8 cellular contexts compared by ENCODE assay signal in the genomic region with DNA sequence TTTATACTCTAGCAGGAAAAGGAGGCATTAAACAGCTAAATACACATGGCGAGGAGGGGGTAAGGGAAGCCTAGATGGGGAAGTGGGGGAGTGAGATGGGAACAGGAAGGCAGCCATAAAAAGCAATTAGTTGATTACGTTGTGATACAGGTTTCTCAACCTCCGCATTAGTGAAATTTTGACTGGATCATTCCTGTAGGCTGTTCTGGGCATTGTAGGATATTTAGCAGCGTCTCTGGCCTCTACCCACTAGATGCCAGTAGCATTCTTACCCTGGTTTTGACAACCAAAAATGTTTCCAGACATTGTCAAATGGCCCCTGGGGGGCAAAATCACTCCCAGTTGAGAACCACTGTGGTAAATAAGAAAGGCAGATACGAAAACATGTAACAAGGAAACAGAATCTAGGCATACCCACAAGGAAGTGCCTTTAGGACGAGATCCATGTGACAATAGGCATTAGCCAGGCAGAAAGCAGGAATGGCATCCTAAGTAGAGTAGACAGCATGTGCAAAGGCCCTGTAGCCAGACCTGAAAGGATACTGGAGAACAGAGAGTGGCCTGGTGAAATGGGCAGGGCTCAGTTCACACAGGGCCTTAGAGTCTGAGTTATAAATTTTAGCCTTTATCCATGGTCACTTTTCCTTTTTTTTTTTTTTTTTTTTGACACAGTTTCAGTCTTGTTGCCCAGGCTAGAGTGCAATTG. TPM values are rescaled to one million over a fixed set of nuclear protein-coding genes. Genes with fewer than 3 reads are reported as not detected.
A peak's percentile ranks its signal among the peaks of the same experiment; 100 is the strongest.
DNase-seq lines count a peak whose midpoint lies in the region; ATAC-seq and TF ChIP-seq lines count a peak whose summit lies in the region.

No MANE protein-coding gene starts in this region.

- ATAC-seq in PC-3 (no peak; the same call in 1 of the 2 replicates), GM19023 (IDR thresholded peaks at IDR 0.05; ENCODE audit: unreplicated experiment) (no peak)

- no TSS peak for BruUV-seq in PC-3 (replicated peaks; lab: Mats Ljungman, UMichigan)

- intact Hi-C loops in PC-3 (cut with micrococcal nuclease) = loop anchor here (5.0 kb wide), 1 partner anchor 93 kb away; no protein-coding TSS in a partner anchor

- H3K4me1 ChIP-seq in HEK293 (ENCODE audit: control insufficient read depth, insufficient read depth, low read length) (no peaks in the 10 kb centered on the region), PC-3 (ENCODE audit: insufficient read depth, low read length) (peaks cover 11% of the 10 kb centered on the region), skeletal muscle satellite cell (ENCODE audit: control insufficient read depth, insufficient read depth, low read length) (peaks cover 13% of the 10 kb centered on the region)

- no peaks in the 10 kb centered on the region for H3K79me2 ChIP-seq in PC-3 (ENCODE audit: low read length)

- H3K4me3 ChIP-seq in HEK293 (ENCODE audit: low read depth, low read length) (no peak overlapping the region), PC-3 (ENCODE audit: low read length) (peak overlapping the region; percentile 68), skeletal muscle satellite cell (ENCODE audit: low read length) (peak overlapping the region; percentile 68)

- CTCF ChIA-PET in HEK293 (lab: Yijun Ruan, JAX) (interaction anchor here (0.6 to 1.3 kb wide), 3 partner anchors 20 to 95 kb away, joined by 3 to 5 read pairs (median 4); no protein-coding TSS in a partner anchor), PC-3 (lab: Charles Lee) (interaction anchor here (0.9 kb wide), 1 partner anchor 104 kb away, joined by 4 read pairs; no protein-coding TSS in a partner anchor)

- H3F3A ChIP-seq in PC-3 (ENCODE audit: low read length, unreplicated experiment) = no peaks in the 10 kb centered on the region

- no peaks in the 10 kb centered on the region for H3K9me2 ChIP-seq in PC-3 (replicated peaks; ENCODE audit: low read length)

- H3K36me3 ChIP-seq in HEK293 (ENCODE audit: control insufficient read depth in 2 of 2, insufficient read depth in 1 of 2, low read length in 2 of 2) (no peaks in the 10 kb centered on the region), PC-3 (ENCODE audit: low read depth, low read length) (no peaks in the 10 kb centered on the region), skeletal muscle satellite cell (ENCODE audit: insufficient read depth, low read length) (no peaks in the 10 kb centered on the region)

- POLR2A ChIA-PET in HEK293 (lab: Yijun Ruan, JAX) (no interaction called here), PC-3 (lab: Charles Lee; ENCODE audit: unreplicated experiment) (interaction anchor here (0.6 to 0.7 kb wide), 2 partner anchors 27 to 1525 kb away, joined by 3 to 4 read pairs; no protein-coding TSS in a partner anchor)

- DNase-seq in PC-3 (no peak), epithelial cell of prostate (ENCODE audit: low read depth, low spot score) (no peak), ACHN (no peak), NCI-H2081 treated with DMSO at 0.1 percent for 48 hours (lab: John Stamatoyannopoulos, UW) (no peak), T1000 (lab: John Stamatoyannopoulos, UW) (no peak)

- H2AFZ ChIP-seq in PC-3 (ENCODE audit: low read length) = peak overlapping the region; percentile 86

- H3K9ac ChIP-seq in PC-3 (ENCODE audit: low read length) (peak overlapping the region; percentile 46), skeletal muscle satellite cell (ENCODE audit: low read depth, low read length) (peak overlapping the region; percentile 75)

- H3K27me3 ChIP-seq in PC-3 (ENCODE audit: low read length) (no peaks in the 10 kb centered on the region), skeletal muscle satellite cell (ENCODE audit: control insufficient read depth, insufficient read depth, low read length) (no peaks in the 10 kb centered on the region)

- H3K27ac ChIP-seq in HEK293 (ENCODE audit: extremely low read depth, low read depth, low read length) (no peak overlapping the region), PC-3 (ENCODE audit: low read length) (peak overlapping the region; percentile 44), epithelial cell of prostate (peak overlapping the region; percentile 50)

- no peaks in the 10 kb centered on the region for H4K20me1 ChIP-seq in PC-3 (ENCODE audit: low read length)

- in situ Hi-C loops in ACHN (cut with HindIII; ENCODE audit: low pct_ligation_motif_present, low pct_unique_long_range_greater_than_20kb, low sequenced_read_pairs) = no loop called here

- peak overlapping the region; percentile 83 for H3K4me2 ChIP-seq in PC-3 (ENCODE audit: low read length)
- H3K4me2 ChIP-seq in skeletal muscle satellite cell (ENCODE audit: low read length) = peak overlapping the region; percentile 83

- TF ChIP-seq CTCF in HEK293 (tag by site-specific recombination; IDR thresholded peaks at IDR 0.05) = no peak
- TF ChIP-seq CTCF in PC-3 (conservative IDR thresholded peaks at IDR 0.05; ENCODE audit: low read depth, low read length) = peak; percentile 34

- H3K9me3 ChIP-seq in HEK293 (ENCODE audit: control insufficient read depth, insufficient read depth, low read depth, low read length) (no peaks in the 10 kb centered on the region), PC-3 (ENCODE audit: low read length) (no peaks in the 10 kb centered on the region), skeletal muscle satellite cell (replicated peaks; ENCODE audit: low read length) (no peaks in the 10 kb centered on the region)

TF ChIP-seq in HEK293, 187 proteins besides CTCF, POLR2A, EP300 and RAD21:
- TF ChIP-seq ZNF623 (tag by site-specific recombination; IDR thresholded peaks at IDR 0.05) = peak; percentile 93
- TF ChIP-seq, protein P1, sequence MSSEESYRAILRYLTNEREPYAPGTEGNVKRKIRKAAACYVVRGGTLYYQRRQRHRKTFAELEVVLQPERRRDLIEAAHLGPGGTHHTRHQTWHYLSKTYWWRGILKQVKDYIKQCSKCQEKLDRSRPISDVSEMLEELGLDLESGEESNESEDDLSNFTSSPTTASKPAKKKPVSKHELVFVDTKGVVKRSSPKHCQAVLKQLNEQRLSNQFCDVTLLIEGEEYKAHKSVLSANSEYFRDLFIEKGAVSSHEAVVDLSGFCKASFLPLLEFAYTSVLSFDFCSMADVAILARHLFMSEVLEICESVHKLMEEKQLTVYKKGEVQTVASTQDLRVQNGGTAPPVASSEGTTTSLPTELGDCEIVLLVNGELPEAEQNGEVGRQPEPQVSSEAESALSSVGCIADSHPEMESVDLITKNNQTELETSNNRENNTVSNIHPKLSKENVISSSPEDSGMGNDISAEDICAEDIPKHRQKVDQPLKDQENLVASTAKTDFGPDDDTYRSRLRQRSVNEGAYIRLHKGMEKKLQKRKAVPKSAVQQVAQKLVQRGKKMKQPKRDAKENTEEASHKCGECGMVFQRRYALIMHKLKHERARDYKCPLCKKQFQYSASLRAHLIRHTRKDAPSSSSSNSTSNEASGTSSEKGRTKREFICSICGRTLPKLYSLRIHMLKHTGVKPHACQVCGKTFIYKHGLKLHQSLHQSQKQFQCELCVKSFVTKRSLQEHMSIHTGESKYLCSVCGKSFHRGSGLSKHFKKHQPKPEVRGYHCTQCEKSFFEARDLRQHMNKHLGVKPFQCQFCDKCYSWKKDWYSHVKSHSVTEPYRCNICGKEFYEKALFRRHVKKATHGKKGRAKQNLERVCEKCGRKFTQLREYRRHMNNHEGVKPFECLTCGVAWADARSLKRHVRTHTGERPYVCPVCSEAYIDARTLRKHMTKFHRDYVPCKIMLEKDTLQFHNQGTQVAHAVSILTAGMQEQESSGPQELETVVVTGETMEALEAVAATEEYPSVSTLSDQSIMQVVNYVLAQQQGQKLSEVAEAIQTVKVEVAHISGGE (tag by site-specific recombination; conservative IDR thresholded peaks at IDR 0.05; ENCODE audit: low read depth) = no peak
- TF ChIP-seq, protein P2, sequence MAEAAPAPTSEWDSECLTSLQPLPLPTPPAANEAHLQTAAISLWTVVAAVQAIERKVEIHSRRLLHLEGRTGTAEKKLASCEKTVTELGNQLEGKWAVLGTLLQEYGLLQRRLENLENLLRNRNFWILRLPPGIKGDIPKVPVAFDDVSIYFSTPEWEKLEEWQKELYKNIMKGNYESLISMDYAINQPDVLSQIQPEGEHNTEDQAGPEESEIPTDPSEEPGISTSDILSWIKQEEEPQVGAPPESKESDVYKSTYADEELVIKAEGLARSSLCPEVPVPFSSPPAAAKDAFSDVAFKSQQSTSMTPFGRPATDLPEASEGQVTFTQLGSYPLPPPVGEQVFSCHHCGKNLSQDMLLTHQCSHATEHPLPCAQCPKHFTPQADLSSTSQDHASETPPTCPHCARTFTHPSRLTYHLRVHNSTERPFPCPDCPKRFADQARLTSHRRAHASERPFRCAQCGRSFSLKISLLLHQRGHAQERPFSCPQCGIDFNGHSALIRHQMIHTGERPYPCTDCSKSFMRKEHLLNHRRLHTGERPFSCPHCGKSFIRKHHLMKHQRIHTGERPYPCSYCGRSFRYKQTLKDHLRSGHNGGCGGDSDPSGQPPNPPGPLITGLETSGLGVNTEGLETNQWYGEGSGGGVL (tag by site-specific recombination; IDR thresholded peaks at IDR 0.05) = peak; percentile 45; the same call in 1 of the 2 replicates
TF ChIP-seq in HEK293: peak in this region for 2.

RNA-seq across cellular contexts. Expression of gene PTPN1, which starts 25.8 kb away (rescaled TPM):
- total RNA-seq in PC-3 (2014; rRNA removed) = 47.2 and 47.7 TPM in 2 replicates
- 51.5 and 58.8 TPM in 2 replicates for total RNA-seq in skeletal muscle satellite cell (2012; rRNA removed)
